Comparison of ENCODE assay signal across 16 cellular contexts in the genomic region with DNA sequence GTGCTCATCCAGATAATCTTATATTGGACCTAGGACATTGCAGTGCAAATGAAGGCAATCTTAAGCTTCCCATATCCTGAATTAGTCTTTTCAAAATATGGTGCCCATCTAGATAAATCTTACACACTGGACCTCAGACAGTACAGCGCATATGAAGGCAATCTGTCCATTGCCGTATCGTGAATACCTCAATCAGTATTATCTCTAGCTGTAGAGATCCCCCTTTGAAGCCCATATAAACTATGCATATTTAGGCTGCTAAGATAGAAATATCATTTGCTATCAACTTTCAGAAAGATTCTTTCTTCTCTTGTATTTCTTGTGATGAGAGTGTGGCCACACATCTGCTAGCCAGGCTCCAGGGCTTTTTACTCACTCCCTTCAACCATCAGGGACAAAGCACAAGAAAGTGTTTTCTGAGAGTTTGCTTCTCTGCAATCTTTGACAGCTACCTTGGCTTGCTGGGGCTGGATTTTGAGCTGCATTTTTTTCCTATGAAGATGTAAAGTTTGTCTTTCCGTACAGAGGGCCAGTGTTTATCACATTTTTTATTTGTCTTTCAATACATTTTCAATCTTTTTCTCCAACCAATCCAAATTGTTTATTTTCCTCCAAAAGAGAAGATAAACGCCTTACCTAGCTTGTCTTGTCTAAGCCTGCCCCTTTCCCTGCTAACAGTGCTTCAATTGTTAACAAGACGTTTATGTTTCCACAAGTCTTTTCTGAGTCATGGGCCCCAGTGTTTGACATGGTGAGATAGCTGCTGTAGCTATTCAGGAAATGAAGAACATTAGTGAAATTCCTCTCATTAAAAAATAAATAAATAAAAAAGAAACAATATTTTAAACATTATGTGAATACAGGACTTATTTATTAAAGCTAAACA. TPM values are rescaled to one million over a fixed set of nuclear protein-coding genes. Genes with fewer than 3 reads are reported as not detected.
A peak's percentile ranks its signal among the peaks of the same experiment; 100 is the strongest.
DNase-seq lines count a peak whose midpoint lies in the region; ATAC-seq and TF ChIP-seq lines count a peak whose summit lies in the region.
"Had no signal": no experiment of that assay in that cellular context is flagged by ENCODE, and none has a peak within 500 bp of the region (broad histone marks: within the 10 kb centered on the region; RNA-seq: fewer than 3 reads in every experiment).

No MANE protein-coding gene starts in this region.

- POLR2A ChIA-PET in AG04450 (lab: Yijun Ruan, JAX) (interaction anchor here (0.9 to 1.3 kb wide), 4 partner anchors 8 to 57 kb away, joined by 3 to 8 read pairs (median 5); a partner anchor contains a TSS), IMR-90 (lab: Charles Lee; ENCODE audit: unreplicated experiment) (no interaction called here)
- POLR2A ChIA-PET in CD8-positive, alpha-beta memory T cell (lab: Charles Lee) = no interaction called here

- peak overlapping the region; percentile 71; the same call in 1 of the 2 replicates for H4K91ac ChIP-seq in IMR-90 (ENCODE audit: insufficient read depth, low read depth, low read length)

- H3K9me1 ChIP-seq in IMR-90 (ENCODE audit: insufficient read depth, low read length) = peaks cover 8% of the 10 kb centered on the region; the same call in 1 of the 2 replicates

- dilution Hi-C loops in IMR-90 (cut with HindIII; ENCODE audit: low sequenced_read_pairs, unreplicated experiment) = no loop called here

- H2AFZ ChIP-seq in IMR-90 (replicated peaks; ENCODE audit: low read length, poor library complexity) = no peak overlapping the region

- no peak overlapping the region for H2AK5ac ChIP-seq in IMR-90 (ENCODE audit: low read depth, low read length)

- peak overlapping the region; percentile 37; the same call in 1 of the 2 replicates for H3K9ac ChIP-seq in IMR-90 (ENCODE audit: low read depth, low read length)
- H3K9ac ChIP-seq: KMS-11 had no signal

- H3K4me2 ChIP-seq in IMR-90 (ENCODE audit: low read depth, low read length) = peak overlapping the region; percentile 79
- H3K4me2 ChIP-seq: KMS-11 had no signal

- in situ Hi-C loops in IMR-90 (cut with MboI; ENCODE audit: low sequenced_read_pairs) (no loop called here), brain microvascular endothelial cell (cut with HindIII; ENCODE audit: low pct_ligation_motif_present, low sequenced_read_pairs) (no loop called here)

- H3K27ac ChIP-seq in AG04450 (ENCODE audit: low read depth, low read length) (peak overlapping the region; percentile 79), IMR-90 (ENCODE audit: insufficient read depth, low read length) (peak overlapping the region; percentile 92), brain microvascular endothelial cell (peak overlapping the region; percentile 74)
- no peak overlapping the region for H3K27ac ChIP-seq in CD8-positive, alpha-beta memory T cell (ENCODE audit: low read depth, low read length)
- H3K27ac ChIP-seq: KMS-11 had no signal

- H4K5ac ChIP-seq in IMR-90 (ENCODE audit: low read depth, low read length) = no peak overlapping the region

- peak overlapping the region; percentile 54 for H3K4ac ChIP-seq in IMR-90 (ENCODE audit: low read depth, low read length)

- no peaks in the 10 kb centered on the region for H3K27me3 Mint-ChIP-seq in CD8-positive, alpha-beta memory T cell
- H3K27me3 Mint-ChIP-seq: activated CD4-positive, alpha-beta T cell treated with anti-CD3 and anti-CD28 coated beads, Interleukin-2, amount 10 ng/mL, durations not matched to agents 7 days and 5 days; B cell had no signal

- H3K4me1 ChIP-seq in IMR-90 (ENCODE audit: control insufficient read depth, insufficient read depth, low read length) = peaks cover 10% of the 10 kb centered on the region
- H3K4me1 ChIP-seq in CD8-positive, alpha-beta memory T cell (ENCODE audit: insufficient read depth, low read length) = no peaks in the 10 kb centered on the region

- no TSS peak for BruUV-seq in IMR-90 (replicated peaks; lab: Mats Ljungman, UMichigan)

- H3K27ac Mint-ChIP-seq in CD8-positive, alpha-beta memory T cell = no peak overlapping the region
- H3K27ac Mint-ChIP-seq in activated naive CD4-positive, alpha-beta T cell treated with anti-CD3 and anti-CD28 coated beads, Interleukin-2, amount 50 U/mL, for 72 hours = no peak overlapping the region
- H3K27ac Mint-ChIP-seq: activated CD4-positive, alpha-beta T cell treated with anti-CD3 and anti-CD28 coated beads, Interleukin-2, amount 10 ng/mL, durations not matched to agents 7 days and 5 days; activated T-helper 1 cell treated with anti-CD3 and anti-CD28 coated beads, Interleukin-12 subunit alpha, Interleukin-12 subunit beta, Interleukin-2, Interleukin-4 antibody, amounts not matched to agents 30 ng/mL and 10 ng/mL and 1 ng/mL, durations not matched to agents 14 hours and 24 hours and 36 hours; B cell; stimulated activated effector memory CD8-positive, alpha-beta T cell treated with anti-CD3 and anti-CD28 coated beads, Interleukin-12 subunit alpha, Interleukin-12 subunit beta, amount 100 ng/mL, for 72 hours had no signal

- no peak overlapping the region for H3K4me3 ChIP-seq in AG04450 (ENCODE audit: low read depth, low read length)
- no peak overlapping the region for H3K4me3 ChIP-seq in IMR-90 (ENCODE audit: insufficient read depth, low read depth, low read length)
- no peak overlapping the region for H3K4me3 ChIP-seq in brain microvascular endothelial cell (ENCODE audit: low read depth, low read length)
- H3K4me3 ChIP-seq in CD8-positive, alpha-beta memory T cell (ENCODE audit: low read length) = no peak overlapping the region

- H2BK15ac ChIP-seq in IMR-90 (ENCODE audit: low read depth, low read length) = peak overlapping the region; percentile 22; the same call in 2 of the 3 replicates

- DNase-seq in AG04450 (ENCODE audit: low read depth, low spot score) (peak; percentile 64), IMR-90 (peak; percentile 91), brain microvascular endothelial cell (peak; percentile 87), kidney tubule cell (ENCODE audit: low spot score) (peak; percentile 73), NAMALWA (ENCODE audit: low spot score) (no peak), NCI-H1694 treated with DMSO at 0.1 percent for 48 hours (lab: John Stamatoyannopoulos, UW) (no peak)
- no peak for DNase-seq in CD8-positive, alpha-beta memory T cell
- no peak for DNase-seq in activated naive CD4-positive, alpha-beta T cell treated with anti-CD3 and anti-CD28 coated beads, Interleukin-2, amount 50 U/mL, for 72 hours (ENCODE audit: low spot score in 2 of 2)
- DNase-seq: activated CD4-positive, alpha-beta T cell treated with anti-CD3 and anti-CD28 coated beads, Interleukin-2, amount 10 ng/mL, durations not matched to agents 7 days and 5 days; NK-92 treated with Interleukin-12 subunit alpha and Interleukin-12 subunit beta, amount 100 ng/mL, for 24 hours; stimulated activated CD4-positive, alpha-beta T cell treated with anti-CD3 and anti-CD28 coated beads, Interleukin-2, amount 100 ng/mL, for 24 hours; T-helper 1 cell had no signal

- H2BK5ac ChIP-seq in IMR-90 (ENCODE audit: low read depth, low read length, poor library complexity, severe bottlenecking) = peak overlapping the region; percentile 77

- peak overlapping the region; percentile 76 for H2BK120ac ChIP-seq in IMR-90 (ENCODE audit: low read depth, low read length)

- H3K14ac ChIP-seq in IMR-90 (replicated peaks; ENCODE audit: low read depth, low read length) = no peak overlapping the region

- intact Hi-C loops in IMR-90 (cut with micrococcal nuclease) = loop anchor here (1.0 kb wide), 1 partner anchor 59 kb away; no protein-coding TSS in a partner anchor

- H4K20me1 ChIP-seq in IMR-90 (ENCODE audit: insufficient read depth, low read length) = no peaks in the 10 kb centered on the region

- TF ChIP-seq RAD21 in IMR-90 (IDR thresholded peaks at IDR 0.05; ENCODE audit: low read length) = no peak

- peaks cover 0 to 9% (median 3%) of the 10 kb centered on the region in 5 donors for H3K9me3 Mint-ChIP-seq in CD8-positive, alpha-beta memory T cell
- H3K9me3 Mint-ChIP-seq in activated naive CD4-positive, alpha-beta T cell treated with anti-CD3 and anti-CD28 coated beads, Interleukin-2, amount 50 U/mL, for 72 hours = peaks cover 3 to 8% of the 10 kb centered on the region in 2 donors
- H3K9me3 Mint-ChIP-seq: activated CD4-positive, alpha-beta T cell treated with anti-CD3 and anti-CD28 coated beads, Interleukin-2, amount 10 ng/mL, durations not matched to agents 7 days and 5 days had no signal

- no peaks in the 10 kb centered on the region for H3K4me1 Mint-ChIP-seq in CD8-positive, alpha-beta memory T cell
- H3K4me1 Mint-ChIP-seq: activated CD4-positive, alpha-beta T cell treated with anti-CD3 and anti-CD28 coated beads, Interleukin-2, amount 10 ng/mL, durations not matched to agents 7 days and 5 days; B cell; stimulated activated effector memory CD8-positive, alpha-beta T cell treated with anti-CD3 and anti-CD28 coated beads, Interleukin-12 subunit alpha, Interleukin-12 subunit beta, amount 100 ng/mL, for 72 hours had no signal

- H4K8ac ChIP-seq in IMR-90 (ENCODE audit: low read depth in 2 of 2, low read length in 2 of 2) = peak overlapping the region; percentile 13 to 55; a peak in 3 of 4 replicates

- peak overlapping the region; percentile 7; the same call in 1 of the 2 replicates for H3K56ac ChIP-seq in IMR-90 (ENCODE audit: extremely low read depth, insufficient read depth, low read length)

- H3K23ac ChIP-seq in IMR-90 (ENCODE audit: low read depth, low read length) = no peak overlapping the region; the same call in 1 of the 2 replicates

- no peak for TF ChIP-seq POLR2A in IMR-90 (IDR thresholded peaks at IDR 0.05; ENCODE audit: low read depth, low read length)

- no peak overlapping the region for H2AK9ac ChIP-seq in IMR-90 (replicated peaks; ENCODE audit: low read depth, low read length, poor library complexity)

- peaks cover 3% of the 10 kb centered on the region; the same call in 1 of the 2 replicates for H3K9me3 ChIP-seq in AG04450 (ENCODE audit: control insufficient read depth, insufficient read depth, low read length)
- H3K9me3 ChIP-seq in IMR-90 (ENCODE audit: control insufficient read depth, insufficient read depth, low read length) = no peaks in the 10 kb centered on the region
- no peaks in the 10 kb centered on the region for H3K9me3 ChIP-seq in CD8-positive, alpha-beta memory T cell (ENCODE audit: low read length)

- no peak for TF ChIP-seq CTCF in AG04450 (IDR thresholded peaks at IDR 0.05; ENCODE audit: low read depth, low read length)
- no peak for TF ChIP-seq CTCF in IMR-90 (conservative IDR thresholded peaks at IDR 0.05; ENCODE audit: low read depth, low read length)
- TF ChIP-seq CTCF in brain microvascular endothelial cell (IDR thresholded peaks at IDR 0.05; ENCODE audit: low read depth, low read length, missing control alignments) = no peak

- H3K27me3 ChIP-seq in AG04450 (ENCODE audit: control insufficient read depth, insufficient read depth, low read length) = no peaks in the 10 kb centered on the region
- no peaks in the 10 kb centered on the region for H3K27me3 ChIP-seq in IMR-90 (ENCODE audit: control insufficient read depth, insufficient read depth, low read length)
- no peaks in the 10 kb centered on the region for H3K27me3 ChIP-seq in brain microvascular endothelial cell (replicated peaks)
- no peaks in the 10 kb centered on the region for H3K27me3 ChIP-seq in CD8-positive, alpha-beta memory T cell (ENCODE audit: insufficient read depth, low read length, poor library complexity, severe bottlenecking)

- H3K36me3 ChIP-seq in IMR-90 (ENCODE audit: control insufficient read depth, insufficient read depth, low read length) (no peaks in the 10 kb centered on the region), brain microvascular endothelial cell (replicated peaks) (no peaks in the 10 kb centered on the region)
- H3K36me3 ChIP-seq in CD8-positive, alpha-beta memory T cell (ENCODE audit: insufficient read depth, low read length) = no peaks in the 10 kb centered on the region

- no CpG with 5 or more reads among the region's 6 CpGs for WGBS in IMR-90 (ENCODE audit: extremely low coverage in 2 of 2, insufficient read length in 1 of 2), 2 experiments

- no peaks in the 10 kb centered on the region for H3K36me3 Mint-ChIP-seq in CD8-positive, alpha-beta memory T cell
- H3K36me3 Mint-ChIP-seq in activated naive CD4-positive, alpha-beta T cell treated with anti-CD3 and anti-CD28 coated beads, Interleukin-2, amount 50 U/mL, for 72 hours = peaks cover 0 to 10% of the 10 kb centered on the region in 2 donors
- H3K36me3 Mint-ChIP-seq: stimulated activated effector memory CD8-positive, alpha-beta T cell treated with anti-CD3 and anti-CD28 coated beads, Interleukin-12 subunit alpha, Interleukin-12 subunit beta, amount 100 ng/mL, for 72 hours had no signal

- no peak overlapping the region for H3K4me3 Mint-ChIP-seq in CD8-positive, alpha-beta memory T cell
- H3K4me3 Mint-ChIP-seq: activated CD4-positive, alpha-beta T cell treated with anti-CD3 and anti-CD28 coated beads, Interleukin-2, amount 10 ng/mL, durations not matched to agents 7 days and 5 days; activated T-helper 1 cell treated with anti-CD3 and anti-CD28 coated beads, Interleukin-12 subunit alpha, Interleukin-12 subunit beta, Interleukin-2, Interleukin-4 antibody, amounts not matched to agents 30 ng/mL and 10 ng/mL and 1 ng/mL, durations not matched to agents 14 hours and 24 hours and 36 hours; B cell; stimulated activated effector memory CD8-positive, alpha-beta T cell treated with anti-CD3 and anti-CD28 coated beads, Interleukin-12 subunit alpha, Interleukin-12 subunit beta, amount 100 ng/mL, for 72 hours had no signal

- H2BK20ac ChIP-seq in IMR-90 (ENCODE audit: low read depth, low read length) = peak overlapping the region; percentile 65

- ATAC-seq in IMR-90 (ENCODE audit: low read depth) = peak; percentile 95
- ATAC-seq in activated naive CD4-positive, alpha-beta T cell treated with anti-CD3 and anti-CD28 coated beads, Interleukin-2, amount 50 U/mL, for 72 hours = no peak
- ATAC-seq: stimulated activated effector memory CD8-positive, alpha-beta T cell treated with anti-CD3 and anti-CD28 coated beads, Interleukin-12 subunit alpha, Interleukin-12 subunit beta, amount 100 ng/mL, for 72 hours had no signal

- H3K79me1 ChIP-seq in IMR-90 (ENCODE audit: low read depth in 1 of 2, low read length in 2 of 2) = no peaks in the 10 kb centered on the region; a peak in 1 of 4 replicates

- peak overlapping the region; percentile 90 for H3K18ac ChIP-seq in IMR-90 (ENCODE audit: low read depth, low read length)

- CTCF ChIA-PET in AG04450 (lab: Charles Lee) = interaction anchor here (1.4 kb wide), 1 partner anchor 9 kb away, joined by 3 read pairs; no protein-coding TSS in a partner anchor
- CTCF ChIA-PET in IMR-90 (lab: Yijun Ruan, JAX) = interaction anchor here (1.1 kb wide), 1 partner anchor 14 kb away, joined by 3 read pairs; no protein-coding TSS in a partner anchor
- CTCF ChIA-PET in CD8-positive, alpha-beta memory T cell (lab: Charles Lee) = no interaction called here

RNA-seq across cellular contexts. Expression of a gene that starts 57.6 kb away (rescaled TPM):
- polyA plus RNA-seq in AG04450 (2011; rRNA removed) (415 and 422 TPM in 2 replicates), IMR-90 (2012; rRNA removed) (156 and 171 TPM in 2 replicates)
- 2,384 and 2,887 TPM in 2 replicates for polyA minus RNA-seq in AG04450 (2011; rRNA and poly(A)+ RNA removed)
- 464 and 519 TPM in 2 replicates for total RNA-seq in IMR-90 (2012; rRNA removed)
- polyA plus RNA-seq in IMR-90 (2012; cell fraction: cytosol; rRNA removed) = 126 and 202 TPM in 2 replicates
- 206 and 325 TPM in 2 replicates for polyA plus RNA-seq in IMR-90 (2012; cell fraction: nucleus; rRNA removed; ENCODE audit: low replicate concordance)
- not detected for total RNA-seq in CD8-positive, alpha-beta memory T cell
- not detected for polyA plus RNA-seq in CD8-positive, alpha-beta memory T cell
- under 1 TPM in 1 of 2 donors, not detected in 1; 0.02 TPM for total RNA-seq in activated naive CD4-positive, alpha-beta T cell treated with anti-CD3 and anti-CD28 coated beads, Interleukin-2, amount 50 U/mL, for 72 hours

Comparison
In these comparisons a context has a peak if more than half of its experiments do, and no peak if none do; other contexts are left out.
1. DNase-seq: peak in AG04450 (single experiment), IMR-90 (single experiment), brain microvascular endothelial cell (single experiment) and kidney tubule cell (single experiment); none in NAMALWA (single experiment), CD8-positive, alpha-beta memory T cell (0 of 5), NCI-H1694 treated with DMSO at 0.1 percent for 48 hours (single experiment) and activated naive CD4-positive, alpha-beta T cell treated with anti-CD3 and anti-CD28 coated beads, Interleukin-2, amount 50 U/mL, for 72 hours (0 of 2).
2. RNA of a gene that starts 57.6 kb away (total RNA-seq): 464 to 519 TPM in IMR-90; not detected in CD8-positive, alpha-beta memory T cell and 0.02 TPM in activated naive CD4-positive, alpha-beta T cell treated with anti-CD3 and anti-CD28 coated beads, Interleukin-2, amount 50 U/mL, for 72 hours; every median in the first group is over 100 times any median in the second.